In genomic region chr1:236315518-236315917, GRCh38 we compare ENCODE assay signal across 1 cellular context.
TF ChIP-seq lines count a peak whose summit lies in the region.

No MANE protein-coding gene starts in this region.

TF ChIP-seq in K562, 482 proteins besides CTCF, POLR2A, EP300 and RAD21 (continues in another document):
- TF ChIP-seq ZNF507 (tag; conservative IDR thresholded peaks at IDR 0.05) (no peak), CBFB (CRISPR knock-in tag; IDR thresholded peaks at IDR 0.05) (no peak), MAFK (IDR thresholded peaks at IDR 0.05; ENCODE audit: low read length) (no peak), SP1 (CRISPR knock-in tag; IDR thresholded peaks at IDR 0.05) (no peak), BCL6 (CRISPR knock-in tag; IDR thresholded peaks at IDR 0.05) (no peak), SETDB1 (IDR thresholded peaks at IDR 0.05; ENCODE audit: low read length) (no peak), USF1 (CRISPR knock-in tag; IDR thresholded peaks at IDR 0.05) (no peak), ZNF384 (IDR thresholded peaks at IDR 0.05; ENCODE audit: low read depth, low read length) (no peak), HMBOX1 (IDR thresholded peaks at IDR 0.05) (peak; percentile 79), MYNN (IDR thresholded peaks at IDR 0.05) (no peak), MYNN (CRISPR knock-in tag; IDR thresholded peaks at IDR 0.05) (no peak), NR4A1 (CRISPR knock-in tag; IDR thresholded peaks at IDR 0.05) (no peak), NR4A1 (tag; IDR thresholded peaks at IDR 0.05) (peak; percentile 55; the same call in 1 of the 2 replicates), ZNF311 (CRISPR knock-in tag; IDR thresholded peaks at IDR 0.05) (0 out of 2 replicates have a peak, but pooled peaks have one; percentile 52), WHSC1 (IDR thresholded peaks at IDR 0.05; ENCODE audit: low read length) (no peak), MBD1 (CRISPR knock-in tag; IDR thresholded peaks at IDR 0.05) (no peak), MEF2D (tag; conservative IDR thresholded peaks at IDR 0.05; ENCODE audit: low read depth) (peak; percentile 64; the same call in 1 of the 2 replicates), TAF7 (tag; IDR thresholded peaks at IDR 0.05) (no peak), TOE1 (IDR thresholded peaks at IDR 0.05; ENCODE audit: borderline replicate concordance) (no peak), TOE1 (CRISPR knock-in tag; IDR thresholded peaks at IDR 0.05; ENCODE audit: borderline replicate concordance, low read depth) (no peak), BRF1 (IDR thresholded peaks at IDR 0.05; ENCODE audit: borderline replicate concordance, extremely low read depth, insufficient read length) (no peak), MAX (CRISPR knock-in tag; IDR thresholded peaks at IDR 0.05) (no peak), BRF2 (IDR thresholded peaks at IDR 0.05; ENCODE audit: borderline replicate concordance, insufficient read depth, insufficient read length) (no peak), ARHGAP35 (IDR thresholded peaks at IDR 0.05; ENCODE audit: partially characterized antibody) (no peak), MAFG (tag; conservative IDR thresholded peaks at IDR 0.05) (no peak), ZNF445 (CRISPR knock-in tag; IDR thresholded peaks at IDR 0.05; ENCODE audit: low read depth) (no peak), EGR1 (conservative IDR thresholded peaks at IDR 0.05) (no peak), ZNF740 (CRISPR knock-in tag; IDR thresholded peaks at IDR 0.05) (no peak), ZNF740 (tag; IDR thresholded peaks at IDR 0.05) (peak in 1 of 2 experiments; percentile 66; a peak in 1 of 4 replicates), SREBF2 (CRISPR knock-in tag; IDR thresholded peaks at IDR 0.05) (no peak), IRF9 (tag; IDR thresholded peaks at IDR 0.05) (peak; percentile 12; the same call in 1 of the 2 replicates), FIP1L1 (IDR thresholded peaks at IDR 0.05; ENCODE audit: low read depth, low read length, poor library complexity, severe bottlenecking) (no peak), ZFP30 (CRISPR knock-in tag; IDR thresholded peaks at IDR 0.05; ENCODE audit: borderline replicate concordance) (no peak), DACH1 (IDR thresholded peaks at IDR 0.05; ENCODE audit: partially characterized antibody) (no peak), ESRRA (IDR thresholded peaks at IDR 0.05; ENCODE audit: borderline replicate concordance, low read depth) (no peak), NR2F6 (CRISPR knock-in tag; IDR thresholded peaks at IDR 0.05) (no peak), ZBTB11 (CRISPR knock-in tag; IDR thresholded peaks at IDR 0.05) (no peak), RBM25 (IDR thresholded peaks at IDR 0.05; ENCODE audit: low read depth, low read length, severe bottlenecking) (no peak), STAT6 (CRISPR knock-in tag; IDR thresholded peaks at IDR 0.05) (no peak), TSHZ1 (CRISPR knock-in tag; IDR thresholded peaks at IDR 0.05) (peak; percentile 64; the same call in 1 of the 2 replicates), TFE3 (CRISPR knock-in tag; IDR thresholded peaks at IDR 0.05) (no peak), MECOM (CRISPR knock-in tag; IDR thresholded peaks at IDR 0.05) (peak; percentile 72; the same call in 1 of the 2 replicates), POLR2B (IDR thresholded peaks at IDR 0.05; ENCODE audit: low read depth, partially characterized antibody) (no peak), SMARCB1 (IDR thresholded peaks at IDR 0.05; ENCODE audit: insufficient read length, low read depth) (no peak), MCM5 (IDR thresholded peaks at IDR 0.05; ENCODE audit: low read depth) (no peak), USF2 (CRISPR knock-in tag; IDR thresholded peaks at IDR 0.05) (no peak)
